ENCODE assay signal across 1 cellular context in genomic region chr17:44614862-44615261, GRCh38.
TF ChIP-seq lines count a peak whose summit lies in the region.

No MANE protein-coding gene starts in this region.

TF ChIP-seq in HepG2, 621 proteins besides CTCF, POLR2A, EP300 and RAD21:
- no peak for TF ChIP-seq HOXD1 (CRISPR knock-in tag; IDR thresholded peaks at IDR 0.05)
- TF ChIP-seq FOXM1 (CRISPR knock-in tag; IDR thresholded peaks at IDR 0.05): no peak
- no peak for TF ChIP-seq HMGXB3 (CRISPR knock-in tag; IDR thresholded peaks at IDR 0.05; ENCODE audit: borderline replicate concordance)
- TF ChIP-seq, protein P1, sequence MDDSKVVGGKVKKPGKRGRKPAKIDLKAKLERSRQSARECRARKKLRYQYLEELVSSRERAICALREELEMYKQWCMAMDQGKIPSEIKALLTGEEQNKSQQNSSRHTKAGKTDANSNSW (CRISPR knock-in tag; IDR thresholded peaks at IDR 0.05; ENCODE audit: borderline replicate concordance): no peak
- TF ChIP-seq KLF12 (CRISPR knock-in tag; IDR thresholded peaks at IDR 0.05; ENCODE audit: borderline replicate concordance): no peak
- no peak for TF ChIP-seq ZFP82 (CRISPR knock-in tag; IDR thresholded peaks at IDR 0.05; ENCODE audit: borderline replicate concordance)
- no peak for TF ChIP-seq FOSL1 (CRISPR knock-in tag; IDR thresholded peaks at IDR 0.05; ENCODE audit: borderline replicate concordance)
- no peak for TF ChIP-seq ZMYM2 (CRISPR knock-in tag; IDR thresholded peaks at IDR 0.05)
- no peak for TF ChIP-seq HDAC2 (CRISPR knock-in tag; IDR thresholded peaks at IDR 0.05)
- no peak for TF ChIP-seq PLSCR1 (CRISPR knock-in tag; IDR thresholded peaks at IDR 0.05; ENCODE audit: borderline replicate concordance)
- no peak for TF ChIP-seq TCF7L2 (IDR thresholded peaks at IDR 0.05; ENCODE audit: low read depth, low read length)
- TF ChIP-seq, protein P2, sequence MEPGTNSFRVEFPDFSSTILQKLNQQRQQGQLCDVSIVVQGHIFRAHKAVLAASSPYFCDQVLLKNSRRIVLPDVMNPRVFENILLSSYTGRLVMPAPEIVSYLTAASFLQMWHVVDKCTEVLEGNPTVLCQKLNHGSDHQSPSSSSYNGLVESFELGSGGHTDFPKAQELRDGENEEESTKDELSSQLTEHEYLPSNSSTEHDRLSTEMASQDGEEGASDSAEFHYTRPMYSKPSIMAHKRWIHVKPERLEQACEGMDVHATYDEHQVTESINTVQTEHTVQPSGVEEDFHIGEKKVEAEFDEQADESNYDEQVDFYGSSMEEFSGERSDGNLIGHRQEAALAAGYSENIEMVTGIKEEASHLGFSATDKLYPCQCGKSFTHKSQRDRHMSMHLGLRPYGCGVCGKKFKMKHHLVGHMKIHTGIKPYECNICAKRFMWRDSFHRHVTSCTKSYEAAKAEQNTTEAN (CRISPR knock-in tag; conservative IDR thresholded peaks at IDR 0.05): no peak
- TF ChIP-seq NFIC (IDR thresholded peaks at IDR 0.05; ENCODE audit: low read length): no peak
